ENCODE assay signal across 22 cellular contexts in genomic region chr10:132497788-132498561, GRCh38. TPM values are rescaled to one million over a fixed set of nuclear protein-coding genes. Genes with fewer than 3 reads are reported as not detected.
DNase-seq lines count a peak whose midpoint lies in the region; ATAC-seq, FAIRE-seq and TF ChIP-seq lines count a peak whose summit lies in the region.
"Had no signal": no experiment of that assay in that cellular context is flagged by ENCODE, and none has a peak within 500 bp of the region (broad histone marks: within the 10 kb centered on the region; RNA-seq: fewer than 3 reads in every experiment).

No MANE protein-coding gene starts in this region.

- peak overlapping the region; percentile 82 for H3K4me2 ChIP-seq in BLaER1
- H3K4me2 ChIP-seq in Karpas-422 (ENCODE audit: low read depth, low read length, poor library complexity, severe bottlenecking): peak overlapping the region; percentile 48

- FAIRE-seq in kidney (lab: Jason Lieb, UNC) (no peak), RCC 7860 (lab: Jason Lieb, UNC) (no peak)
- FAIRE-seq: colon, GM12878, HepG2 had no signal

- no peak overlapping the region for H3K9ac ChIP-seq in BLaER1
- peak overlapping the region; percentile 31 for H3K9ac ChIP-seq in Karpas-422 (ENCODE audit: low read length)
- no peak overlapping the region for H3K9ac ChIP-seq in kidney (ENCODE audit: low read length in 2 of 2)
- peak overlapping the region in 2 of 3 donors; percentile 30 to 45 for H3K9ac ChIP-seq in skeletal muscle tissue (ENCODE audit: low read depth in 1 of 3, low read length in 3 of 3)

- no peaks in the 10 kb centered on the region for H3K9me2 ChIP-seq in Karpas-422 (replicated peaks; ENCODE audit: insufficient read depth, low read length)

- peaks cover 34% of the 10 kb centered on the region for H3K27me3 ChIP-seq in BLaER1
- no peaks in the 10 kb centered on the region for H3K27me3 ChIP-seq in Karpas-422 (ENCODE audit: low read length)
- no peaks in the 10 kb centered on the region for H3K27me3 ChIP-seq in skeletal muscle tissue (ENCODE audit: control insufficient read depth in 3 of 3, insufficient read depth in 3 of 3, low read length in 3 of 3)
- H3K27me3 ChIP-seq: body of pancreas, gastroesophageal sphincter, upper lobe of left lung had no signal

- H3K4me3 ChIP-seq in BLaER1 (no peak overlapping the region), Karpas-422 (ENCODE audit: low read length) (peak overlapping the region; percentile 19; the same call in 1 of the 2 replicates), kidney (ENCODE audit: low read length in 2 of 2) (no peak overlapping the region), skeletal muscle tissue (ENCODE audit: low read length in 3 of 3) (no peak overlapping the region)
- H3K4me3 ChIP-seq: body of pancreas, gastroesophageal sphincter, GM12878, HAP-1, lung, upper lobe of left lung had no signal

- no peaks in the 10 kb centered on the region for H3K9me3 ChIP-seq in BLaER1
- H3K9me3 ChIP-seq in Karpas-422 (ENCODE audit: low read length): no peaks in the 10 kb centered on the region
- H3K9me3 ChIP-seq in kidney (ENCODE audit: control insufficient read depth in 1 of 2, low read length in 2 of 2): no peaks in the 10 kb centered on the region
- no peaks in the 10 kb centered on the region for H3K9me3 ChIP-seq in skeletal muscle tissue (ENCODE audit: control insufficient read depth in 3 of 3, low read length in 3 of 3)
- H3K9me3 ChIP-seq: body of pancreas, gastroesophageal sphincter, HAP-1, upper lobe of left lung had no signal

- no peak for TF ChIP-seq CTCF in kidney (IDR thresholded peaks at IDR 0.05; ENCODE audit: borderline replicate concordance, extremely low read depth, insufficient read depth)

- no peak overlapping the region for H2AFZ ChIP-seq in Karpas-422 (ENCODE audit: low read length)

- H3K27ac ChIP-seq in BLaER1: no peak overlapping the region
- peak overlapping the region; percentile 58 for H3K27ac ChIP-seq in Karpas-422 (ENCODE audit: low read length)
- H3K27ac ChIP-seq in kidney (ENCODE audit: low read depth in 2 of 2, low read length in 2 of 2): no peak overlapping the region
- no peak overlapping the region for H3K27ac ChIP-seq in skeletal muscle tissue (ENCODE audit: low read depth, low read length)
- H3K27ac ChIP-seq: body of pancreas, gastroesophageal sphincter, upper lobe of left lung had no signal

- ATAC-seq in GM21825 (IDR thresholded peaks at IDR 0.05; ENCODE audit: unreplicated experiment): no peak
- ATAC-seq: body of pancreas, esophagus mucosa, gastroesophageal sphincter, GM12878, HepG2 had no signal

- H4K20me1 ChIP-seq in BLaER1 (0 out of 2 replicates have a peak, but pooled peaks cover 6% of the 10 kb centered on the region), Karpas-422 (ENCODE audit: insufficient read depth, low read depth, low read length) (no peaks in the 10 kb centered on the region)

- DNase-seq in Karpas-422: no peak
- DNase-seq in kidney: peak; percentile 60
- DNase-seq in SIG-M5 (lab: John Stamatoyannopoulos, UW): no peak
- no peak for DNase-seq in RCC 7860 (ENCODE audit: low spot score)
- DNase-seq: Calu3; effector CD8-positive, alpha-beta T cell; hippocampal formation; NCI-H2029; NCI-H226; nephron progenitor cell had no signal

- intact Hi-C loops in kidney (cut with DNase I): no loop called here

- H3K4me1 ChIP-seq in BLaER1 (peaks cover 59% of the 10 kb centered on the region), Karpas-422 (ENCODE audit: low read length) (peaks cover 55% of the 10 kb centered on the region), kidney (ENCODE audit: control insufficient read depth in 1 of 2, insufficient read depth in 1 of 2, low read depth in 1 of 2, low read length in 2 of 2) (peaks cover 0 to 4% of the 10 kb centered on the region in 2 donors), skeletal muscle tissue (ENCODE audit: control insufficient read depth in 3 of 3, insufficient read depth in 3 of 3, low read length in 3 of 3) (peaks cover 30 to 45% (median 39%) of the 10 kb centered on the region in 3 donors)
- H3K4me1 ChIP-seq: body of pancreas, HAP-1 had no signal

- H3K36me3 ChIP-seq in BLaER1: no peaks in the 10 kb centered on the region
- H3K36me3 ChIP-seq in Karpas-422 (ENCODE audit: insufficient read depth, low read length): no peaks in the 10 kb centered on the region
- H3K36me3 ChIP-seq in kidney (ENCODE audit: control insufficient read depth in 1 of 2, insufficient read depth in 2 of 2, low read length in 2 of 2): no peaks in the 10 kb centered on the region
- no peaks in the 10 kb centered on the region for H3K36me3 ChIP-seq in skeletal muscle tissue (ENCODE audit: control insufficient read depth in 3 of 3, insufficient read depth in 3 of 3, low read length in 3 of 3)
- H3K36me3 ChIP-seq: gastroesophageal sphincter, HAP-1, upper lobe of left lung had no signal

- H3K79me2 ChIP-seq in Karpas-422 (ENCODE audit: low read length): no peaks in the 10 kb centered on the region

RNA-seq across cellular contexts. Expression of gene INPP5A, which starts 39.6 kb away (rescaled TPM):
- 9.1 and 11.8 TPM in 2 replicates for total RNA-seq in Karpas-422 (2014; rRNA removed; shearing (Covaris generic); ENCODE audit: low replicate concordance)
- total RNA-seq in kidney: 40.3 TPM
- 20.8 TPM for polyA plus RNA-seq in kidney (ENCODE audit: insufficient read depth, low read depth, low replicate concordance)
- 50.6 TPM for total RNA-seq in skeletal muscle tissue

Comparison
In these comparisons a context has a peak if more than half of its experiments do, and no peak if none do; other contexts are left out.
1. H3K9ac ChIP-seq: peak in Karpas-422 (single experiment) and skeletal muscle tissue (2 of 3); none in BLaER1 (single experiment) and kidney (0 of 2).